25 cellular contexts compared by ENCODE assay signal in the genomic region with DNA sequence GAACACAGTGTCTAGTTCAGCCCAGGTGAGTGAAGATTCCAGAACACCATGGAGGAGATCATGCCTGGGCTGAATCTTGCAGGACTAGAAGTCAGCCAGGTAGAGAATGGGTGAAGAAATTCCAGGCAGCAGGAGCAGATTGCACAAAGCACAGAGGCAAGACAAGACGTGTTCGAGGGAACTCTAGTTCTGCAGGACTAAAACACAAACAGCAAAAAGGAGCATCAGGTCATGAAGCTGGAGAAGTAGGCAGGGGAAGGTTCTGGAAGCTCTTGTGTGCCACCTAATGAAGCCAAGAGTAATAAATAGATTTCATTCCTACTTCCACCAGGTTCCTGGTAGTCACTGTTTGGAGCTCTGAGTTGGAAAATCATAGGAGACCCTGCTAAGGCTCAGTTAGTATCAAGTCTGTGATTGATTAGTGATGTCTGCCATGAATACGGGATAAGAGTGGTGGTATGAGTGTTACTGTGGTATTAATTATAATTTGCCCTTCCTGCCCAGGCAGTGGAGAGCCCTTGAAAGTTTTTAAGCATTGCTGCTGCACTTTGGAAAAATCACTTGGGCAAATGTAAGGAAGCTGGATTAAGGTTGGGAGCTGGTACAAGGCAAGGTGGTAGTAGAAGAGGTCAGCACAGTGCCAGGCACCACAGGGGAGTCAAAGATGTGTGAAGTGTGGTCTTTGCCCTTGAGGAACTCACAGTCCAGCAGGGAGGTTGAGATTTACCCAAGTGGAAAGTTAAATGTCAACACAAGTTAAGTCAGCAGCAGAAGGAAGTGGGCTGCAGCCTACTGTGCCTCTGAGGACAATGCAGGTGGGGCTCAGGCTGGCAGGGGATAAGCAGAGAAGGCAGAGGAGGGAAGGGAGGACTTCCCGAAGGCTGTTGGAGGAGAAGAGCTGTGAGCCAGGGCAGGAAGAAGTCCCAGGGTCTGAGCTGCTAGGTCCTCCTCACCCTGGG. TPM values are rescaled to one million over a fixed set of nuclear protein-coding genes. Genes with fewer than 3 reads are reported as not detected.
A peak's percentile ranks its signal among the peaks of the same experiment; 100 is the strongest.
DNase-seq lines count a peak whose midpoint lies in the region; ATAC-seq and TF ChIP-seq lines count a peak whose summit lies in the region.
"Had no signal": no experiment of that assay in that cellular context is flagged by ENCODE, and none has a peak within 500 bp of the region (broad histone marks: within the 10 kb centered on the region; RNA-seq: fewer than 3 reads in every experiment).

No MANE protein-coding gene starts in this region.

- no peak overlapping the region for H2AFZ ChIP-seq in OCI-LY3 (ENCODE audit: low read depth, low read length)
- H2AFZ ChIP-seq: GM23338 had no signal

- H3K4me2 ChIP-seq in OCI-LY3 (ENCODE audit: low read length), result no peak overlapping the region
- H3K4me2 ChIP-seq: GM23338 had no signal

- H3K9me3 Mint-ChIP-seq in chondrocyte (ENCODE audit: low read depth), result no peaks in the 10 kb centered on the region
- H3K9me3 Mint-ChIP-seq in nephron progenitor cell, result no peaks in the 10 kb centered on the region
- H3K9me3 Mint-ChIP-seq in progenitor cell of endocrine pancreas (ENCODE audit: low read depth), result no peaks in the 10 kb centered on the region
- H3K9me3 Mint-ChIP-seq: activated T-helper 1 cell treated with anti-CD3 and anti-CD28 coated beads, Interleukin-12 subunit alpha, Interleukin-12 subunit beta, Interleukin-2, Interleukin-4 antibody, amounts not matched to agents 30 ng/mL and 10 ng/mL and 1 ng/mL, durations not matched to agents 14 hours and 24 hours and 36 hours; GM23338 had no signal

- H3K27me3 Mint-ChIP-seq in chondrocyte (ENCODE audit: low read depth), result peaks cover 19% of the 10 kb centered on the region
- peaks cover 15% of the 10 kb centered on the region for H3K27me3 Mint-ChIP-seq in nephron progenitor cell (ENCODE audit: low read depth, poor library complexity)
- H3K27me3 Mint-ChIP-seq in progenitor cell of endocrine pancreas, result no peaks in the 10 kb centered on the region

- H3K27me3 ChIP-seq in OCI-LY3 (ENCODE audit: low read depth, low read length), result peaks cover 15% of the 10 kb centered on the region

- no peak overlapping the region for H3K27ac ChIP-seq in OCI-LY3 (ENCODE audit: low read length)
- H3K27ac ChIP-seq: left ventricle myocardium inferior, SJCRH30 had no signal

- H3K36me3 ChIP-seq in OCI-LY3 (replicated peaks; ENCODE audit: low read depth, low read length), result no peaks in the 10 kb centered on the region
- H3K36me3 ChIP-seq: left ventricle myocardium inferior, SJCRH30 had no signal

- in situ Hi-C loops in G401 (cut with HindIII; ENCODE audit: low sequenced_read_pairs), result no loop called here

- H3K79me2 ChIP-seq in OCI-LY3 (ENCODE audit: low read length), result no peaks in the 10 kb centered on the region

- H3K4me1 Mint-ChIP-seq in chondrocyte (ENCODE audit: low read depth), result no peaks in the 10 kb centered on the region
- peaks cover 52% of the 10 kb centered on the region for H3K4me1 Mint-ChIP-seq in nephron progenitor cell
- H3K4me1 Mint-ChIP-seq in progenitor cell of endocrine pancreas (ENCODE audit: low read depth), result peaks cover 28% of the 10 kb centered on the region

- DNase-seq in G401 (ENCODE audit: low spot score) (peak; percentile 5), chondrocyte (ENCODE audit: low spot score) (no peak), nephron progenitor cell (no peak), NCI-H345 treated with DMSO at 0.1 percent for 48 hours (lab: John Stamatoyannopoulos, UW; ENCODE audit: unreplicated experiment) (no peak), progenitor cell of endocrine pancreas (ENCODE audit: low spot score, unreplicated experiment) (no peak)
- DNase-seq: activated CD4-positive, CD25-positive, alpha-beta regulatory T cell; COR-L47; effector memory CD4-positive, alpha-beta T cell; GF-D8; Kasumi-1; left ventricle myocardium inferior; NCI-H1436 treated with DMSO at 0.1 percent for 48 hours; occipital lobe; SJCRH30; stimulated activated CD4-positive, alpha-beta T cell treated with anti-CD3 and anti-CD28 coated beads, Interleukin-1b, Interleukin-23, amount 100 ng/mL, for 48 hours; T-helper 2 cell had no signal

- TF ChIP-seq CTCF in OCI-LY3 (IDR thresholded peaks at IDR 0.05; ENCODE audit: low read depth, low read length), result peak; percentile 26
- peak; percentile 12 for TF ChIP-seq CTCF in chondrocyte (IDR thresholded peaks at IDR 0.05)
- TF ChIP-seq CTCF in nephron progenitor cell (IDR thresholded peaks at IDR 0.05), result no peak
- TF ChIP-seq CTCF in progenitor cell of endocrine pancreas (IDR thresholded peaks at IDR 0.05; ENCODE audit: unreplicated experiment), result no peak

- no peaks in the 10 kb centered on the region for H3K9me3 ChIP-seq in OCI-LY3 (ENCODE audit: insufficient read depth, low read length)
- H3K9me3 ChIP-seq: left ventricle myocardium inferior had no signal

- ATAC-seq in HG03469 (IDR thresholded peaks at IDR 0.05; ENCODE audit: unreplicated experiment), result no peak
- ATAC-seq: GM23338, sciatic nerve had no signal

- H3K4me3 Mint-ChIP-seq in chondrocyte (ENCODE audit: unreplicated experiment), result no peak overlapping the region
- H3K4me3 Mint-ChIP-seq in nephron progenitor cell, result peak overlapping the region; percentile 27
- no peak overlapping the region for H3K4me3 Mint-ChIP-seq in progenitor cell of endocrine pancreas (ENCODE audit: low read depth)
- H3K4me3 Mint-ChIP-seq: activated T-helper 1 cell treated with anti-CD3 and anti-CD28 coated beads, Interleukin-12 subunit alpha, Interleukin-12 subunit beta, Interleukin-2, Interleukin-4 antibody, amounts not matched to agents 30 ng/mL and 10 ng/mL and 1 ng/mL, durations not matched to agents 14 hours and 24 hours and 36 hours; GM23338 had no signal

- H3K9ac ChIP-seq in OCI-LY3 (ENCODE audit: low read length), result no peak overlapping the region

- H4K20me1 ChIP-seq in OCI-LY3 (ENCODE audit: insufficient read depth, low read length), result no peaks in the 10 kb centered on the region

- H3K4me3 ChIP-seq in OCI-LY3 (ENCODE audit: low read length), result no peak overlapping the region
- H3K4me3 ChIP-seq: GM23338, left ventricle myocardium inferior, SJCRH30 had no signal

- H3K36me3 Mint-ChIP-seq in chondrocyte (ENCODE audit: low read depth), result no peaks in the 10 kb centered on the region
- no peaks in the 10 kb centered on the region for H3K36me3 Mint-ChIP-seq in nephron progenitor cell (ENCODE audit: low read depth)
- no peaks in the 10 kb centered on the region for H3K36me3 Mint-ChIP-seq in progenitor cell of endocrine pancreas (ENCODE audit: insufficient read depth)

- peaks cover 7% of the 10 kb centered on the region for H3K4me1 ChIP-seq in OCI-LY3 (ENCODE audit: low read length)
- H3K4me1 ChIP-seq: left ventricle myocardium inferior, SJCRH30 had no signal

- H3K27ac Mint-ChIP-seq in chondrocyte (ENCODE audit: unreplicated experiment) (no peak overlapping the region), nephron progenitor cell (peak overlapping the region; percentile 52), progenitor cell of endocrine pancreas (no peak overlapping the region)
- H3K27ac Mint-ChIP-seq: activated T-helper 1 cell treated with anti-CD3 and anti-CD28 coated beads, Interleukin-12 subunit alpha, Interleukin-12 subunit beta, Interleukin-2, Interleukin-4 antibody, amounts not matched to agents 30 ng/mL and 10 ng/mL and 1 ng/mL, durations not matched to agents 14 hours and 24 hours and 36 hours; GM23338 had no signal

RNA-seq across cellular contexts. Expression of gene FOXN1, which starts 13.5 kb away (rescaled TPM):
- not detected in 2 replicates for total RNA-seq in G401 (2014; rRNA removed; shearing (Covaris generic))
- not detected in 3 replicates for total RNA-seq in chondrocyte
- total RNA-seq in progenitor cell of endocrine pancreas, result 0.07 TPM in 1 of 2 replicates, not detected in the other
- total RNA-seq: activated CD8-positive, alpha-beta memory T cell treated with anti-CD3 and anti-CD28 coated beads for 36 hours; activated T-helper 1 cell treated with anti-CD3 and anti-CD28 coated beads, Interleukin-12 subunit alpha, Interleukin-12 subunit beta, Interleukin-2, Interleukin-4 antibody, amounts not matched to agents 30 ng/mL and 10 ng/mL and 1 ng/mL, durations not matched to agents 14 hours and 24 hours and 36 hours; cardiac septum; GM23338; left ventricle myocardium inferior; NCI-H460; occipital lobe; sciatic nerve; SJCRH30; subcutaneous adipose tissue had no signal

RNA-seq across cellular contexts. Expression of gene SLC13A2, which starts 19.2 kb away (rescaled TPM):
- not detected in 2 replicates for total RNA-seq in G401 (2014; rRNA removed; shearing (Covaris generic))
- total RNA-seq in chondrocyte (not detected in 3 replicates), progenitor cell of endocrine pancreas (0.29 and 0.31 TPM in 2 replicates)
- total RNA-seq: activated CD8-positive, alpha-beta memory T cell treated with anti-CD3 and anti-CD28 coated beads for 36 hours; activated T-helper 1 cell treated with anti-CD3 and anti-CD28 coated beads, Interleukin-12 subunit alpha, Interleukin-12 subunit beta, Interleukin-2, Interleukin-4 antibody, amounts not matched to agents 30 ng/mL and 10 ng/mL and 1 ng/mL, durations not matched to agents 14 hours and 24 hours and 36 hours; cardiac septum; GM23338; left ventricle myocardium inferior; NCI-H460; occipital lobe; sciatic nerve; SJCRH30; subcutaneous adipose tissue had no signal

RNA-seq across cellular contexts. Expression of gene UNC119, which starts 59.8 kb away (rescaled TPM):
- total RNA-seq in G401 (2014; rRNA removed; shearing (Covaris generic)), result 59.0 and 60.4 TPM in 2 replicates
- total RNA-seq in chondrocyte, result 19.8 to 24.9 TPM (median 24.1 TPM) in 3 replicates
- 41.3 and 46.7 TPM in 2 replicates for total RNA-seq in progenitor cell of endocrine pancreas

Comparison
In these comparisons a context has a peak if more than half of its experiments do, and no peak if none do; other contexts are left out.
1. CTCF ChIP-seq: peak in OCI-LY3 (single experiment) and chondrocyte (single experiment); none in nephron progenitor cell (single experiment) and progenitor cell of endocrine pancreas (single experiment).